8 cellular contexts compared by ENCODE assay signal in genomic region chr17:66494023-66494803, GRCh38.
A peak's percentile ranks its signal among the peaks of the same experiment; 100 is the strongest.
DNase-seq lines count a peak whose midpoint lies in the region; ATAC-seq and TF ChIP-seq lines count a peak whose summit lies in the region.

No MANE protein-coding gene starts in this region.

- no peaks in the 10 kb centered on the region for H3K27me3 ChIP-seq in skeletal muscle satellite cell (ENCODE audit: control insufficient read depth, insufficient read depth, low read length)

- H3K4me3 Mint-ChIP-seq in activated CD4-positive, alpha-beta T cell treated with anti-CD3 and anti-CD28 coated beads for 36 hours: no peak overlapping the region
- no peak overlapping the region for H3K4me3 Mint-ChIP-seq in type B pancreatic cell

- peaks cover 35% of the 10 kb centered on the region for H3K4me1 ChIP-seq in skeletal muscle satellite cell (ENCODE audit: control insufficient read depth, insufficient read depth, low read length)

- H3K4me3 ChIP-seq in cardiac fibroblast (replicated peaks in 1 of 2; ENCODE audit: low read depth in 2 of 2, low read length in 2 of 2): no peak overlapping the region
- H3K4me3 ChIP-seq in skeletal muscle satellite cell (ENCODE audit: low read length): peak overlapping the region; percentile 41

- TF ChIP-seq CTCF in cardiac fibroblast (IDR thresholded peaks at IDR 0.05; ENCODE audit: low read depth, low read length): no peak
- no peak for TF ChIP-seq CTCF in type B pancreatic cell (conservative IDR thresholded peaks at IDR 0.05)

- peak; percentile 88 for ATAC-seq in activated CD4-positive, alpha-beta T cell treated with anti-CD3 and anti-CD28 coated beads for 36 hours
- ATAC-seq in GM21367 (IDR thresholded peaks at IDR 0.05; ENCODE audit: unreplicated experiment): no peak

- H3K36me3 Mint-ChIP-seq in activated CD4-positive, alpha-beta T cell treated with anti-CD3 and anti-CD28 coated beads for 36 hours (ENCODE audit: low read depth): peaks cover 36% of the 10 kb centered on the region
- no peaks in the 10 kb centered on the region for H3K36me3 Mint-ChIP-seq in type B pancreatic cell

- no peaks in the 10 kb centered on the region for H3K9me3 Mint-ChIP-seq in activated CD4-positive, alpha-beta T cell treated with anti-CD3 and anti-CD28 coated beads for 36 hours (ENCODE audit: low read depth)
- H3K9me3 Mint-ChIP-seq in type B pancreatic cell: no peaks in the 10 kb centered on the region

- H3K36me3 ChIP-seq in skeletal muscle satellite cell (ENCODE audit: insufficient read depth, low read length): peaks cover 7% of the 10 kb centered on the region

- DNase-seq in activated CD4-positive, alpha-beta T cell treated with anti-CD3 and anti-CD28 coated beads for 36 hours: peak; percentile 27
- no peak for DNase-seq in activated CD4-positive, alpha-beta T cell treated with anti-CD3 and anti-CD28 coated beads, Interleukin-2, amount 50 U/mL, for 4 hours
- DNase-seq in NOMO-1 treated with dmso at 0.1 percent for 144 hours (lab: John Stamatoyannopoulos, UW; ENCODE audit: unreplicated experiment) (peak; percentile 50), cardiac fibroblast (ENCODE audit: low read depth in 2 of 2) (peak; percentile 81 to 98), type B pancreatic cell (ENCODE audit: extremely low spot score, unreplicated experiment) (no peak), NCI-H345 (lab: John Stamatoyannopoulos, UW) (no peak)

- peaks cover 61% of the 10 kb centered on the region for H3K4me1 Mint-ChIP-seq in activated CD4-positive, alpha-beta T cell treated with anti-CD3 and anti-CD28 coated beads for 36 hours
- H3K4me1 Mint-ChIP-seq in type B pancreatic cell (ENCODE audit: unreplicated experiment): peaks cover 16% of the 10 kb centered on the region

- intact Hi-C loops in activated CD4-positive, alpha-beta T cell treated with anti-CD3 and anti-CD28 coated beads for 36 hours (cut with DNase I, micrococcal nuclease): loop anchor here in 1 of 2 experiments (1.0 kb wide), 1 partner anchor 9 kb away; no protein-coding TSS in a partner anchor

- CTCF ChIA-PET in activated CD4-positive, alpha-beta T cell treated with anti-CD3 and anti-CD28 coated beads for 36 hours (lab: Charles Lee): interaction anchor here (0.7 to 0.9 kb wide), 2 partner anchors 10 to 28 kb away, joined by 3 read pairs; no protein-coding TSS in a partner anchor

- peak overlapping the region; percentile 38 for H3K9ac ChIP-seq in skeletal muscle satellite cell (ENCODE audit: low read depth, low read length)

- H3K4me2 ChIP-seq in skeletal muscle satellite cell (ENCODE audit: low read length): peak overlapping the region; percentile 73

- POLR2A ChIA-PET in activated CD4-positive, alpha-beta T cell treated with anti-CD3 and anti-CD28 coated beads for 36 hours (lab: Charles Lee): no interaction called here

- H3K27ac Mint-ChIP-seq in activated CD4-positive, alpha-beta T cell treated with anti-CD3 and anti-CD28 coated beads for 36 hours: peak overlapping the region; percentile 73
- H3K27ac Mint-ChIP-seq in type B pancreatic cell: no peak overlapping the region

- no peaks in the 10 kb centered on the region for H3K27me3 Mint-ChIP-seq in activated CD4-positive, alpha-beta T cell treated with anti-CD3 and anti-CD28 coated beads for 36 hours
- H3K27me3 Mint-ChIP-seq in type B pancreatic cell: no peaks in the 10 kb centered on the region

- H3K9me3 ChIP-seq in skeletal muscle satellite cell (replicated peaks; ENCODE audit: low read length): no peaks in the 10 kb centered on the region

Comparison
In these comparisons a context has a peak if more than half of its experiments do, and no peak if none do; other contexts are left out.
1. DNase-seq: peak in activated CD4-positive, alpha-beta T cell treated with anti-CD3 and anti-CD28 coated beads for 36 hours (single experiment), NOMO-1 treated with dmso at 0.1 percent for 144 hours (single experiment) and cardiac fibroblast (2 of 2); none in activated CD4-positive, alpha-beta T cell treated with anti-CD3 and anti-CD28 coated beads, Interleukin-2, amount 50 U/mL, for 4 hours (0 of 2), type B pancreatic cell (single experiment) and NCI-H345 (single experiment).